ENCODE assay signal across 22 cellular contexts in genomic region chr2:52342458-52342857, GRCh38.
A peak's percentile ranks its signal among the peaks of the same experiment; 100 is the strongest.
DNase-seq lines count a peak whose midpoint lies in the region; ATAC-seq and TF ChIP-seq lines count a peak whose summit lies in the region.
"Had no signal": no experiment of that assay in that cellular context is flagged by ENCODE, and none has a peak within 500 bp of the region (broad histone marks: within the 10 kb centered on the region; RNA-seq: fewer than 3 reads in every experiment).

No MANE protein-coding gene starts in this region.

- H2BK20ac ChIP-seq in IMR-90 (ENCODE audit: low read depth, low read length), result peak overlapping the region; percentile 44; the same call in 1 of the 2 replicates

- H4K5ac ChIP-seq in IMR-90 (ENCODE audit: low read depth, low read length), result peak overlapping the region; percentile 64; the same call in 1 of the 2 replicates

- no peak overlapping the region for H2AK5ac ChIP-seq in IMR-90 (ENCODE audit: low read depth, low read length)

- in situ Hi-C loops in IMR-90 (cut with MboI; ENCODE audit: low sequenced_read_pairs), result no loop called here

- H4K8ac ChIP-seq in IMR-90 (ENCODE audit: low read depth in 2 of 2, low read length in 2 of 2), result no peak overlapping the region

- peak overlapping the region; percentile 6; the same call in 1 of the 2 replicates for H3K27ac ChIP-seq in IMR-90 (ENCODE audit: insufficient read depth, low read length)
- H3K27ac ChIP-seq: BLaER1, GM23248, SJCRH30 had no signal

- TF ChIP-seq POLR2A in IMR-90 (IDR thresholded peaks at IDR 0.05; ENCODE audit: low read depth, low read length), result no peak

- no TSS peak for BruUV-seq in IMR-90 (replicated peaks; lab: Mats Ljungman, UMichigan)

- no peak overlapping the region for H2BK120ac ChIP-seq in IMR-90 (ENCODE audit: low read depth, low read length)

- peak; percentile 86 for ATAC-seq in IMR-90 (ENCODE audit: low read depth)
- ATAC-seq in GM18502 (IDR thresholded peaks at IDR 0.05; ENCODE audit: poor library complexity, unreplicated experiment), result no peak
- no peak for ATAC-seq in GM18858 (IDR thresholded peaks at IDR 0.05; ENCODE audit: unreplicated experiment)

- no peak overlapping the region for H2AFZ ChIP-seq in IMR-90 (replicated peaks; ENCODE audit: low read length, poor library complexity)
- H2AFZ ChIP-seq: GM23248 had no signal

- H3K4me2 ChIP-seq in IMR-90 (ENCODE audit: low read depth, low read length), result peak overlapping the region; percentile 62; the same call in 1 of the 2 replicates
- H3K4me2 ChIP-seq: BLaER1 had no signal

- POLR2A ChIA-PET in IMR-90 (lab: Charles Lee; ENCODE audit: unreplicated experiment), result no interaction called here

- H3K9me3 ChIP-seq in IMR-90 (ENCODE audit: control insufficient read depth, insufficient read depth, low read length), result no peaks in the 10 kb centered on the region
- H3K9me3 ChIP-seq: BLaER1, SJCRH30 had no signal

- no peak overlapping the region for H3K56ac ChIP-seq in IMR-90 (ENCODE audit: extremely low read depth, insufficient read depth, low read length)

- TF ChIP-seq CTCF in IMR-90 (conservative IDR thresholded peaks at IDR 0.05; ENCODE audit: low read depth, low read length), result no peak

- H3K4me1 ChIP-seq in IMR-90 (ENCODE audit: control insufficient read depth, insufficient read depth, low read length), result peaks cover 2% of the 10 kb centered on the region
- H3K4me1 ChIP-seq: BLaER1, SJCRH30 had no signal

- H3K18ac ChIP-seq in IMR-90 (ENCODE audit: low read depth, low read length), result peak overlapping the region; percentile 58; the same call in 1 of the 2 replicates

- H2BK5ac ChIP-seq in IMR-90 (ENCODE audit: low read depth, low read length, poor library complexity, severe bottlenecking), result no peak overlapping the region

- no peak overlapping the region for H2AK9ac ChIP-seq in IMR-90 (replicated peaks; ENCODE audit: low read depth, low read length, poor library complexity)

- dilution Hi-C loops in IMR-90 (cut with HindIII; ENCODE audit: low sequenced_read_pairs, unreplicated experiment), result no loop called here

- H2BK15ac ChIP-seq in IMR-90 (ENCODE audit: low read depth, low read length), result no peak overlapping the region

- no peaks in the 10 kb centered on the region for H3K79me1 ChIP-seq in IMR-90 (ENCODE audit: low read depth in 1 of 2, low read length in 2 of 2)

- no peak for TF ChIP-seq RAD21 in IMR-90 (IDR thresholded peaks at IDR 0.05; ENCODE audit: low read length)

- H3K23ac ChIP-seq in IMR-90 (ENCODE audit: low read depth, low read length), result no peak overlapping the region

- no peak overlapping the region for H3K4ac ChIP-seq in IMR-90 (ENCODE audit: low read depth, low read length)

- peak; percentile 88 for DNase-seq in IMR-90
- peak; percentile 20 for DNase-seq in dedifferentiated amniotic fluid mesenchymal stem cell (ENCODE audit: extremely low spot score)
- peak; percentile 3 for DNase-seq in hepatic stellate cell (ENCODE audit: low spot score)
- DNase-seq in NCI-H1417 treated with DMSO at 0.1 percent for 48 hours (lab: John Stamatoyannopoulos, UW), result no peak
- no peak for DNase-seq in SK-N-DZ (ENCODE audit: low spot score)
- DNase-seq: CD4-positive, alpha-beta T cell; COR-L47; DMS 273 treated with DMSO at 0.1 percent for 48 hours; DMS79 treated with DMSO at 0.1 percent for 48 hours; GM23248; KBM-7; MM.1S; NCI-H1048; NCI-H1436; NCI-H1930; NCI-H2227 treated with DMSO at 0.1 percent for 48 hours; NCI-H524; NCI-H774; SJCRH30 had no signal

- H3K14ac ChIP-seq in IMR-90 (replicated peaks; ENCODE audit: low read depth, low read length), result no peak overlapping the region

- H3K36me3 ChIP-seq in IMR-90 (ENCODE audit: control insufficient read depth, insufficient read depth, low read length), result no peaks in the 10 kb centered on the region
- H3K36me3 ChIP-seq: BLaER1, SJCRH30 had no signal

- no peak overlapping the region for H3K9ac ChIP-seq in IMR-90 (ENCODE audit: low read depth, low read length)
- H3K9ac ChIP-seq: BLaER1, GM23248 had no signal

- WGBS in IMR-90 (ENCODE audit: extremely low coverage in 2 of 2, insufficient read length in 1 of 2), 2 experiments, result 100% methylated on average over 1 of the region's 4 CpGs; no CpG with 5 or more reads in 1 of the 2 experiments

- H3K27me3 ChIP-seq in IMR-90 (ENCODE audit: control insufficient read depth, insufficient read depth, low read length), result no peaks in the 10 kb centered on the region
- H3K27me3 ChIP-seq: BLaER1, SJCRH30 had no signal

- H4K20me1 ChIP-seq in IMR-90 (ENCODE audit: insufficient read depth, low read length), result no peaks in the 10 kb centered on the region
- H4K20me1 ChIP-seq: BLaER1 had no signal

- no peak overlapping the region; the same call in 1 of the 2 replicates for H4K91ac ChIP-seq in IMR-90 (ENCODE audit: insufficient read depth, low read depth, low read length)

- intact Hi-C loops in IMR-90 (cut with micrococcal nuclease), result no loop called here

- CTCF ChIA-PET in IMR-90 (lab: Yijun Ruan, JAX), result no interaction called here

- H3K4me3 ChIP-seq in IMR-90 (ENCODE audit: insufficient read depth, low read depth, low read length), result no peak overlapping the region
- H3K4me3 ChIP-seq: BLaER1, GM23248, SJCRH30 had no signal

- H3K9me1 ChIP-seq in IMR-90 (ENCODE audit: insufficient read depth, low read length), result peaks cover 4% of the 10 kb centered on the region; the same call in 1 of the 2 replicates

TF ChIP-seq in IMR-90, 13 proteins besides CTCF, POLR2A, EP300 and RAD21:
- no peak for TF ChIP-seq MAZ (IDR thresholded peaks at IDR 0.05; ENCODE audit: borderline replicate concordance, low read depth, low read length)
- 0 out of 2 replicates have a peak, but pooled peaks have one; percentile 35 for TF ChIP-seq FOS (IDR thresholded peaks at IDR 0.05; ENCODE audit: low read depth, low read length)

Comparison
In these comparisons a context has a peak if more than half of its experiments do, and no peak if none do; other contexts are left out.
1. DNase-seq: peak in IMR-90 (single experiment), dedifferentiated amniotic fluid mesenchymal stem cell (single experiment) and hepatic stellate cell (single experiment); none in NCI-H1417 treated with DMSO at 0.1 percent for 48 hours (single experiment) and SK-N-DZ (single experiment).